ENCODE assay signal across 14 cellular contexts in the genomic region with DNA sequence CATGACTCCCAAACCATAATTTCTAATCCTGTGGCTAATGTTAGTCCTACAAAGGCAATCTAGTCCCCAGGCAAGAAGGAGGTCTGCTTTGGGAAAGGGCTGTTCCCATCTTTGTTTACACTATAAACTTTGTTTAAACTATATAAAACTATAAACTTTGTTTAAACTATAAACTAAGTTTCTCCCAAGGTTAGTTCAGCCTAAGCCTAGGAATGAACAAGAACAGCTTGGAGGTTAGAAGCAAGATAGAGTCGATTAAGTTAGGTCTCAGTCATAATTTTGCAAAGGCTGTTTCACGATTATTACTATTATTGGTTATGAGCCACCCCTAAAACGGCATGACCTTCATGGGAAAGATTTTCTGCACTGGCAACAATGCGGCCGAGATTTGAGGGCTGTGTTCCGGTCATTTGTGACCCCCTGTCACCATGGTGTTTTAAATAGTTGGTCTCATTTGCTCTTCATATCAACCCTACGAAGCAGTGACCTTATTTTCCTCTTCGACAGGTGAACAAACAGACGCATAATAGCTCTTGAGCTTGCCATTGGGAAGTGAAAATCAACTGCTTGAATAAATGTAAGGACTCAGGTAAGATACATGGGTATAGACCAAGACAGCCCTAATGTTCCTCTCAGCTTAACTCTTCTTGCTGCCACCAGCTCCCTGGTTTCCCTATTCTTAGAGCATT.
DNase-seq lines count a peak whose midpoint lies in the region; FAIRE-seq and TF ChIP-seq lines count a peak whose summit lies in the region.
"Had no signal": no experiment of that assay in that cellular context is flagged by ENCODE, and none has a peak within 500 bp of the region (broad histone marks: within the 10 kb centered on the region; RNA-seq: fewer than 3 reads in every experiment).

No MANE protein-coding gene starts in this region.

- H3K27me3 ChIP-seq in SJSA1 (replicated peaks) (no peaks in the 10 kb centered on the region), trophoblast cell (ENCODE audit: insufficient read depth, low read length) (no peaks in the 10 kb centered on the region), tibial nerve (no peaks in the 10 kb centered on the region)

- no peak overlapping the region for H2BK120ac ChIP-seq in trophoblast cell (ENCODE audit: insufficient read depth, low read length, poor library complexity)

- no peak overlapping the region for H3K4ac ChIP-seq in trophoblast cell (ENCODE audit: low read depth, low read length)

- no peak for TF ChIP-seq POLR2A in tibial nerve (IDR thresholded peaks at IDR 0.05)

- peaks cover 2% of the 10 kb centered on the region for H3K79me1 ChIP-seq in trophoblast cell (ENCODE audit: low read length)

- H2BK5ac ChIP-seq in trophoblast cell (ENCODE audit: low read depth, low read length, poor library complexity) = no peak overlapping the region

- H3K36me3 ChIP-seq in SJSA1 (no peaks in the 10 kb centered on the region), trophoblast cell (ENCODE audit: control insufficient read depth in 1 of 2, insufficient read depth in 2 of 2, low read length in 2 of 2) (no peaks in the 10 kb centered on the region), tibial nerve (no peaks in the 10 kb centered on the region)

- no peak for TF ChIP-seq EP300 in tibial nerve (IDR thresholded peaks at IDR 0.05)

- H3K27ac ChIP-seq in SJSA1 (peak overlapping the region; percentile 93), trophoblast cell (ENCODE audit: low read depth, low read length) (no peak overlapping the region), tibial nerve (no peak overlapping the region)
- H3K27ac ChIP-seq: RWPE1 had no signal

- FAIRE-seq in GM19239 (lab: Jason Lieb, UNC) = no peak

- H3K4me2 ChIP-seq in trophoblast cell (ENCODE audit: low read length) = no peak overlapping the region

- H3K23ac ChIP-seq in trophoblast cell (ENCODE audit: low read length) = no peak overlapping the region

- TF ChIP-seq CTCF in tibial nerve (IDR thresholded peaks at IDR 0.05) = no peak

- H2AK5ac ChIP-seq in trophoblast cell (ENCODE audit: low read length) = no peak overlapping the region

- peak overlapping the region; percentile 22 for H4K91ac ChIP-seq in trophoblast cell (ENCODE audit: low read depth, low read length)

- no peak overlapping the region for H4K12ac ChIP-seq in trophoblast cell (ENCODE audit: low read depth, low read length)

- no peaks in the 10 kb centered on the region for H3K79me2 ChIP-seq in trophoblast cell (ENCODE audit: control insufficient read depth, insufficient read depth, low read length, poor library complexity)

- DNase-seq in NCI-H1092 (lab: John Stamatoyannopoulos, UW) (peak; percentile 26), NCI-H510A treated with DMSO at 0.1 percent for 48 hours (lab: John Stamatoyannopoulos, UW) (peak; percentile 82), SJSA1 (ENCODE audit: low read depth in 1 of 2, low spot score in 2 of 2) (no peak), trophoblast cell (no peak), tibial nerve (ENCODE audit: low spot score in 2 of 2) (no peak), GM19239 (ENCODE audit: insufficient read length, low spot score) (no peak)
- no peak for DNase-seq in effector CD8-positive, alpha-beta T cell (lab: John Stamatoyannopoulos, UW)
- DNase-seq: DMS 273 treated with DMSO at 0.1 percent for 48 hours; HCEC 1CT; Kasumi-1; NCI-H1930; NCI-H524; NK-92 treated with Interleukin-12 subunit alpha and Interleukin-12 subunit beta, amount 100 ng/mL, for 24 hours had no signal

- no CpG with 5 or more reads among the region's 9 CpGs for WGBS in trophoblast cell (ENCODE audit: extremely low coverage, insufficient coverage, insufficient read length)
- 86 to 92% methylated on average over 9 of the region's 9 CpGs for WGBS in tibial nerve, 2 donors

- H2BK12ac ChIP-seq in trophoblast cell (ENCODE audit: low read length) = no peak overlapping the region

- H3K4me1 ChIP-seq in SJSA1 (replicated peaks) = peaks cover 49% of the 10 kb centered on the region
- peaks cover 0 to 5% of the 10 kb centered on the region in 2 experiments for H3K4me1 ChIP-seq in trophoblast cell (ENCODE audit: control insufficient read depth in 1 of 2, insufficient read depth in 2 of 2, low read length in 2 of 2)
- H3K4me1 ChIP-seq in tibial nerve = no peaks in the 10 kb centered on the region

- H3K4me3 ChIP-seq in SJSA1 (no peak overlapping the region), trophoblast cell (ENCODE audit: low read depth, low read length) (no peak overlapping the region), tibial nerve (no peak overlapping the region)

- H4K8ac ChIP-seq in trophoblast cell (ENCODE audit: low read depth, low read length) = no peak overlapping the region

- H3K18ac ChIP-seq in trophoblast cell (ENCODE audit: low read length) = no peak overlapping the region

- H3K9ac ChIP-seq in trophoblast cell (ENCODE audit: low read length) = no peak overlapping the region

- H3K9me3 ChIP-seq in SJSA1 (replicated peaks) (no peaks in the 10 kb centered on the region), trophoblast cell (ENCODE audit: insufficient read depth, low read depth, low read length) (peaks cover 1% of the 10 kb centered on the region), tibial nerve (no peaks in the 10 kb centered on the region)

- H3K14ac ChIP-seq in trophoblast cell (ENCODE audit: low read length) = no peak overlapping the region

- H2AFZ ChIP-seq in trophoblast cell (ENCODE audit: insufficient read depth, low read length, poor library complexity) = no peak overlapping the region

Comparison
In these comparisons a context has a peak if more than half of its experiments do, and no peak if none do; other contexts are left out.
1. DNase-seq: peak in NCI-H1092 (single experiment) and NCI-H510A treated with DMSO at 0.1 percent for 48 hours (single experiment); none in SJSA1 (0 of 2), trophoblast cell (0 of 2), tibial nerve (0 of 2), effector CD8-positive, alpha-beta T cell (single experiment) and GM19239 (single experiment).